ENCODE assay signal across 2 cellular contexts in genomic region chr2:97858442-97858841, GRCh38.
TF ChIP-seq lines count a peak whose summit lies in the region.

No MANE protein-coding gene starts in this region.

TF ChIP-seq in SK-N-SH, 30 proteins besides CTCF, POLR2A, EP300 and RAD21 (continued from another document):
- TF ChIP-seq USF2 (IDR thresholded peaks at IDR 0.05; ENCODE audit: borderline replicate concordance, low read depth, low read length) (no peak), TAF1 (IDR thresholded peaks at IDR 0.05; ENCODE audit: borderline replicate concordance, low read depth, low read length) (no peak), TCF12 (IDR thresholded peaks at IDR 0.05) (no peak)

TF ChIP-seq in SK-N-SH treated with all-trans-retinoic acid at 6 μM for 48 hours, 23 proteins besides CTCF, POLR2A, EP300 and RAD21 (continued from another document):
- TF ChIP-seq CSRNP3 (CRISPR knock-in tag; IDR thresholded peaks at IDR 0.05): no peak
- TF ChIP-seq ESRRG (CRISPR knock-in tag; IDR thresholded peaks at IDR 0.05): no peak
- no peak for TF ChIP-seq ZFP30 (CRISPR knock-in tag; IDR thresholded peaks at IDR 0.05)
- no peak for TF ChIP-seq ZNF70 (CRISPR knock-in tag; IDR thresholded peaks at IDR 0.05)
- TF ChIP-seq ZC3H10 (CRISPR knock-in tag; IDR thresholded peaks at IDR 0.05): no peak
TF ChIP-seq in SK-N-SH treated with all-trans-retinoic acid at 6 μM for 48 hours: peak in this region for 0.
